Comparison of ENCODE assay signal across 34 cellular contexts in the genomic region with DNA sequence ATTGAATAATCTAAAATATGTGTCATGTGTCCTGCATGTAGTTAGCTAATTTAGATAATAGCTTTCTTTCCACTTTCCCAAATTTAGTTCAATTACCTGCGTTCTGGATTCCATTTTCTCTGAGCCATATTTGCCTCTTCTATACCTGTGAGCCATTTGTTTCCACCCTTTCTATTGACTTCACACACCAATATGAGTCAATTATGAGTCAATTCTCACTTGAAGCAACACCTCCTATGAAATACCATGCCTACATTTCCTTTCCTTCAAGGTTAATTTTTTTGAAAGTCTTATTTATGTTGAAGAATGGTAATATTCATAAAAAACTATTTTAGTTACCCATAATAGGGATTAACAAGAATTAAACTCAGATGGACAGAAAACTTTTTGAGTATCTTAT. TPM values are rescaled to one million over a fixed set of nuclear protein-coding genes. Genes with fewer than 3 reads are reported as not detected.
"Had no signal": no experiment of that assay in that cellular context is flagged by ENCODE, and none has a peak within 500 bp of the region (broad histone marks: within the 10 kb centered on the region; RNA-seq: fewer than 3 reads in every experiment).

No MANE protein-coding gene starts in this region.

- H3K9me3 ChIP-seq: ascending aorta, esophagus squamous epithelium, gastroesophageal sphincter, heart right ventricle had no signal

- ATAC-seq: activated CD4-positive, CD25-positive, alpha-beta regulatory T cell treated with anti-CD3 and anti-CD28 coated beads, Interleukin-2, amount 50 U/mL, for 24 hours; activated T-cell treated with anti-CD3 and anti-CD28 coated beads, Interleukin-2, amount 50 U/mL, for 72 hours; effector memory CD8-positive, alpha-beta T cell; gastroesophageal sphincter; heart right ventricle; T-helper 17 cell had no signal

- H3K27me3 ChIP-seq: ascending aorta, esophagus squamous epithelium, gastroesophageal sphincter, heart right ventricle had no signal

- DNase-seq: activated B cell treated with CpG ODN at 0.5 μM for 24 hours; activated CD4-positive, alpha-beta memory T cell treated with anti-CD3 and anti-CD28 coated beads, Interleukin-2, amount 10 ng/mL, durations not matched to agents 7 days and 5 days; activated CD4-positive, alpha-beta T cell treated with anti-CD3 and anti-CD28 coated beads, Interleukin-2, amount 10 ng/mL, durations not matched to agents 7 days and 5 days; activated CD4-positive, alpha-beta T cell treated with anti-CD3 and anti-CD28 coated beads, Interleukin-2, amount 50 U/mL, for 4 hours; activated CD8-positive, alpha-beta memory T cell treated with anti-CD3 and anti-CD28 coated beads, Interleukin-2, amount 50 U/mL, for 48 hours; activated gamma-delta T cell; activated naive CD4-positive, alpha-beta T cell; activated naive CD4-positive, alpha-beta T cell treated with anti-CD3 and anti-CD28 coated beads, Interleukin-2, amount 10 ng/mL, durations not matched to agents 7 days and 5 days; activated naive CD8-positive, alpha-beta T cell treated with anti-CD3 and anti-CD28 coated beads, Interleukin-2, amount 10 ng/mL, durations not matched to agents 7 days and 5 days; activated T-cell treated with anti-CD3 and anti-CD28 coated beads for 4 hours; activated T-cell treated with anti-CD3 and anti-CD28 coated beads, Interleukin-2, amount 50 U/mL, for 24 hours; activated T-cell treated with anti-CD3 and anti-CD28 coated beads, Interleukin-2, amount 50 U/mL, for 72 hours; caudate nucleus; cortex of kidney; dermis blood vessel endothelial cell; effector CD4-positive, alpha-beta T cell; effector memory CD8-positive, alpha-beta T cell; esophagus squamous epithelium; foreskin melanocyte; heart right ventricle; T-helper 1 cell; T-helper 17 cell; T1000; WERI-Rb-1 had no signal

- H3K36me3 ChIP-seq: ascending aorta, esophagus squamous epithelium, gastroesophageal sphincter, heart right ventricle, WERI-Rb-1 had no signal

- H3K4me3 ChIP-seq: ascending aorta, esophagus squamous epithelium, gastroesophageal sphincter, heart right ventricle had no signal

- H3K27ac ChIP-seq: ascending aorta, epithelial cell of prostate, esophagus squamous epithelium, gastroesophageal sphincter, heart right ventricle, WERI-Rb-1 had no signal

- H3K4me1 ChIP-seq: ascending aorta, esophagus squamous epithelium, gastroesophageal sphincter, heart right ventricle had no signal

RNA-seq across cellular contexts. Expression of a gene that starts 25.8 kb away (rescaled TPM):
- total RNA-seq: activated B cell treated with CpG ODN at 0.5 μM for 24 hours; activated CD4-positive, alpha-beta memory T cell treated with anti-CD3 and anti-CD28 coated beads, Interleukin-2, amount 10 ng/mL, durations not matched to agents 7 days and 5 days; activated CD4-positive, alpha-beta T cell treated with anti-CD3 and anti-CD28 coated beads, Interleukin-2, amount 10 ng/mL, durations not matched to agents 7 days and 5 days; activated naive CD4-positive, alpha-beta T cell treated with anti-CD3 and anti-CD28 coated beads, Interleukin-2, amount 50 U/mL, for 72 hours; activated naive CD8-positive, alpha-beta T cell treated with anti-CD3 and anti-CD28 coated beads, Interleukin-2, amount 10 ng/mL, durations not matched to agents 7 days and 5 days; activated T-cell treated with anti-CD3 and anti-CD28 coated beads, Interleukin-2, amount 50 U/mL, for 72 hours; ascending aorta; chondrocyte; dermis blood vessel endothelial cell; esophagus squamous epithelium; fibroblast of lung; fibroblast of villous mesenchyme; glomerular endothelial cell; heart right ventricle; T-helper 17 cell had no signal
- polyA plus RNA-seq: esophagus, fibroblast of lung had no signal
